ENCODE assay signal across 25 cellular contexts in the genomic region with DNA sequence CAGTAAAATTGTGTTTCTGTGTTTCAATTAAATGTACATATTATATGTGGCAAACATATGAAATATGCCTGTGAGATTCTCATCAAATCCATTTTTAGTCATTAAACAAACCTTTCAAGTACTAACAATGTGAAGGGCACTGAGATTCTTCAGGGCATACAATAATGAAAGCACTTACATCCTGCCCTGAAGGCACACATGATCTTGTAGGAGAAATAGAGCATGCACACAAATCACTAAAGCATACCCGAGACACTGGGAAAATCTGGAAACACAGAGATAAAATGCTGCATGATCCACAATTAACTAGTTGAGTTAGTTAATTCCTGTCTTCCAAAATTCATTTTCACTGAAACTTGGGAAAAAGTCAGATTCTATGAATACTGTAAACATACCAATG.
DNase-seq lines count a peak whose midpoint lies in the region.
"Had no signal": no experiment of that assay in that cellular context is flagged by ENCODE, and none has a peak within 500 bp of the region (broad histone marks: within the 10 kb centered on the region; RNA-seq: fewer than 3 reads in every experiment).

No MANE protein-coding gene starts in this region.

- H4K20me1 ChIP-seq in GM23248 (ENCODE audit: insufficient read depth) = no peaks in the 10 kb centered on the region

- H3F3A ChIP-seq in GM23248 (ENCODE audit: insufficient read depth) = no peaks in the 10 kb centered on the region

- no peak overlapping the region for H3K27ac ChIP-seq in GM23248
- H3K27ac ChIP-seq: PC-9 had no signal

- no peak overlapping the region for H3K9ac ChIP-seq in GM23248

- DNase-seq in EH (ENCODE audit: low read depth) = peak; percentile 11
- DNase-seq in GM23248 = no peak
- peak; percentile 8 for DNase-seq in RPMI7951 (ENCODE audit: low read depth)
- peak; percentile 5 for DNase-seq in left kidney (ENCODE audit: low read depth, low spot score)
- DNase-seq in NCI-H446 treated with DMSO at 0.1 percent for 48 hours (lab: John Stamatoyannopoulos, UW) = no peak
- no peak for DNase-seq in stimulated activated CD8-positive, alpha-beta memory T cell treated with anti-CD3 and anti-CD28 coated beads, Interleukin-4, amount 100 ng/mL, for 48 hours
- DNase-seq in posterior cingulate gyrus = no peak
- DNase-seq: C1 segment of cervical spinal cord; CD4-positive, alpha-beta memory T cell; DMS 273 treated with DMSO at 0.1 percent for 48 hours; DND-41; HFFc6; Karpas-422; NCI-H1092; NCI-H2029 treated with DMSO at 0.1 percent for 48 hours; NCI-H2171 treated with DMSO at 0.1 percent for 48 hours; NCI-H345; NCI-H524; NCI-H774; Right ventricle myocardium superior; RPMI8226; T-helper 1 cell had no signal

- H3K36me3 ChIP-seq in GM23248 (ENCODE audit: low read depth) = no peaks in the 10 kb centered on the region
- H3K36me3 ChIP-seq: HAP-1 had no signal

- H2AFZ ChIP-seq in GM23248 = peak overlapping the region; percentile 17; the same call in 1 of the 2 replicates
- H2AFZ ChIP-seq: GM23338, PC-9 had no signal

- H3K4me2 ChIP-seq in GM23248 (ENCODE audit: unreplicated experiment) = no peak overlapping the region
- H3K4me2 ChIP-seq: GM23338, PC-9 had no signal

- H3K4me3 ChIP-seq in GM23248 = no peak overlapping the region
- H3K4me3 ChIP-seq: GM23338, HAP-1, PC-9 had no signal

- no peaks in the 10 kb centered on the region for H3K79me2 ChIP-seq in GM23248 (ENCODE audit: insufficient read depth)

- WGBS in GM23248 (ENCODE audit: low coverage in 1 of 2, low lambda C conversion rate in 2 of 2, missing lambda C conversion rate in 2 of 2), 2 experiments = 27 to 42% methylated on average over 1 of the region's 1 CpG

- H3K9me3 ChIP-seq in GM23248 (ENCODE audit: low read depth) = no peaks in the 10 kb centered on the region
- H3K9me3 ChIP-seq: HAP-1 had no signal

- H3K9me2 ChIP-seq in GM23248 (ENCODE audit: insufficient read depth) = no peaks in the 10 kb centered on the region; the same call in 1 of the 2 replicates

- no peaks in the 10 kb centered on the region for H3K27me3 ChIP-seq in GM23248 (replicated peaks; ENCODE audit: insufficient read depth)

- intact Hi-C loops in posterior cingulate gyrus (cut with DNase I) = no loop called here

- in situ Hi-C loops in GM23248 (cut with MboI) = no loop called here

- H3K4me1 ChIP-seq in GM23248 (ENCODE audit: insufficient read depth) = no peaks in the 10 kb centered on the region

Comparison
In these comparisons a context has a peak if more than half of its experiments do, and no peak if none do; other contexts are left out.
1. DNase-seq: peak in EH (single experiment), RPMI7951 (single experiment) and left kidney (single experiment); none in GM23248 (single experiment), NCI-H446 treated with DMSO at 0.1 percent for 48 hours (single experiment), stimulated activated CD8-positive, alpha-beta memory T cell treated with anti-CD3 and anti-CD28 coated beads, Interleukin-4, amount 100 ng/mL, for 48 hours (single experiment) and posterior cingulate gyrus (0 of 10).